ENCODE assay signal across 9 cellular contexts in the genomic region with DNA sequence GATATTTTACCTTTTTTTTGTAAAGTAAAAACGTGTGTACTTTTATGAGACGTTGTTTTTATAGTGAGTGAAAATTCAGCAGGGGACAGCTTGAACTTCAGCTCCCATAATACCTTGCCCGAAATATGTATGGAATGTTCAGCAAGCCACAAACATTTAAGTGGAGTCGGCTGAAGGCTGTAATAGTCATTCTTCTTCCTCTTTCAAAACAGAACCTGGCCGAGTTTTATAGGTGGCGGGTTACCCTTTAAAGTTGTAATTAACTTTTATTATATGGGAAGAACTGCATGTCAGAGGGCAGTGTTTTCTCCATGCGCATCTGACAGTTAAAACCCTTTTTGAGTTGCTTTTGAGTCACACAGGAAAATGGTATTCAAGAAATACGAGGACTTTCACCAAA. TPM values are rescaled to one million over a fixed set of nuclear protein-coding genes. Genes with fewer than 3 reads are reported as not detected.
DNase-seq lines count a peak whose midpoint lies in the region; ATAC-seq and TF ChIP-seq lines count a peak whose summit lies in the region.
"Had no signal": no experiment of that assay in that cellular context is flagged by ENCODE, and none has a peak within 500 bp of the region (broad histone marks: within the 10 kb centered on the region; RNA-seq: fewer than 3 reads in every experiment).

No MANE protein-coding gene starts in this region.

- no peak overlapping the region for H3K4me3 Mint-ChIP-seq in activated T-cell treated with anti-CD3 and anti-CD28 coated beads, Interleukin-2, amount 50 U/mL, for 24 hours

- H3K9me3 ChIP-seq in SJCRH30 (replicated peaks) (no peaks in the 10 kb centered on the region), gastroesophageal sphincter (no peaks in the 10 kb centered on the region), thoracic aorta (no peaks in the 10 kb centered on the region)

- TF ChIP-seq CTCF in gastroesophageal sphincter (IDR thresholded peaks at IDR 0.05): no peak
- no peak for TF ChIP-seq CTCF in thoracic aorta (IDR thresholded peaks at IDR 0.05)

- no peaks in the 10 kb centered on the region for H3K27me3 ChIP-seq in SJCRH30
- H3K27me3 ChIP-seq in gastroesophageal sphincter: no peaks in the 10 kb centered on the region
- H3K27me3 ChIP-seq in thoracic aorta (replicated peaks; ENCODE audit: insufficient read depth): no peaks in the 10 kb centered on the region

- ATAC-seq in gastroesophageal sphincter (no peak), thoracic aorta (ENCODE audit: insufficient number of reproducible peaks, low FRiP score, low read depth) (no peak), GM21723 (IDR thresholded peaks at IDR 0.05; ENCODE audit: unreplicated experiment) (no peak)

- no peak overlapping the region for H3K27ac Mint-ChIP-seq in activated T-cell treated with anti-CD3 and anti-CD28 coated beads, Interleukin-2, amount 50 U/mL, for 24 hours

- H3K27me3 Mint-ChIP-seq in activated T-cell treated with anti-CD3 and anti-CD28 coated beads, Interleukin-2, amount 50 U/mL, for 24 hours: peaks cover 29% of the 10 kb centered on the region

- no peak for TF ChIP-seq POLR2A in gastroesophageal sphincter (IDR thresholded peaks at IDR 0.05)

- H3K4me1 Mint-ChIP-seq in activated T-cell treated with anti-CD3 and anti-CD28 coated beads, Interleukin-2, amount 50 U/mL, for 24 hours (ENCODE audit: low read depth): peaks cover 23% of the 10 kb centered on the region

- 0 out of 2 replicates have a peak, but pooled peaks cover under 1% of the 10 kb centered on the region for H3K36me3 ChIP-seq in SJCRH30
- H3K36me3 ChIP-seq in gastroesophageal sphincter: no peaks in the 10 kb centered on the region
- H3K36me3 ChIP-seq in thoracic aorta: no peaks in the 10 kb centered on the region

- no peaks in the 10 kb centered on the region for H3K36me3 Mint-ChIP-seq in activated T-cell treated with anti-CD3 and anti-CD28 coated beads, Interleukin-2, amount 50 U/mL, for 24 hours (ENCODE audit: low read depth)

- H3K27ac ChIP-seq in SJCRH30 (peak overlapping the region; percentile 36), gastroesophageal sphincter (peak overlapping the region; percentile 89 to 95 (median 92)), thoracic aorta (peak overlapping the region in 1 of 2 donors; percentile 83)

- peaks cover 11% of the 10 kb centered on the region; the same call in 1 of the 2 replicates for H3K4me1 ChIP-seq in SJCRH30
- H3K4me1 ChIP-seq in gastroesophageal sphincter: peaks cover 6 to 65% (median 23%) of the 10 kb centered on the region in 3 donors
- peaks cover 16 to 34% of the 10 kb centered on the region in 2 donors for H3K4me1 ChIP-seq in thoracic aorta (ENCODE audit: control insufficient read depth in 1 of 2, low read depth in 2 of 2)

- WGBS in gastroesophageal sphincter (ENCODE audit: low coverage in 1 of 2), 2 donors: 28 to 44% methylated on average over 8 of the region's 8 CpGs

- no peak for TF ChIP-seq EP300 in gastroesophageal sphincter (IDR thresholded peaks at IDR 0.05)

- H3K9me3 Mint-ChIP-seq in activated T-cell treated with anti-CD3 and anti-CD28 coated beads, Interleukin-2, amount 50 U/mL, for 24 hours: no peaks in the 10 kb centered on the region

- peak overlapping the region; percentile 40 for H3K4me3 ChIP-seq in SJCRH30
- peak overlapping the region in 1 of 2 donors; percentile 65 for H3K4me3 ChIP-seq in gastroesophageal sphincter
- peak overlapping the region; percentile 77 for H3K4me3 ChIP-seq in thoracic aorta

- peak; percentile 25 for DNase-seq in NCI-H748 (lab: John Stamatoyannopoulos, UW; ENCODE audit: unreplicated experiment)
- no peak for DNase-seq in NCI-H748 treated with DMSO at 0.1 percent for 48 hours (lab: John Stamatoyannopoulos, UW)
- DNase-seq in SJCRH30: peak; percentile 31 to 66
- DNase-seq in thoracic aorta (ENCODE audit: low spot score): no peak
- no peak for DNase-seq in activated T-cell treated with anti-CD3 and anti-CD28 coated beads, Interleukin-2, amount 50 U/mL, for 24 hours
- DNase-seq in HK-2 (ENCODE audit: unreplicated experiment): no peak

RNA-seq across cellular contexts. Expression of gene CLDN34, which starts 50.7 kb away (rescaled TPM):
- not detected in 2 replicates for total RNA-seq in SJCRH30 (2014; rRNA removed; shearing (Covaris generic))
- total RNA-seq in gastroesophageal sphincter: not detected
- total RNA-seq in thoracic aorta: not detected
- total RNA-seq: subcutaneous adipose tissue had no signal

Comparison
In these comparisons a context has a peak if more than half of its experiments do, and no peak if none do; other contexts are left out.
1. DNase-seq: peak in NCI-H748 (single experiment) and SJCRH30 (2 of 2); none in NCI-H748 treated with DMSO at 0.1 percent for 48 hours (single experiment), thoracic aorta (single experiment), activated T-cell treated with anti-CD3 and anti-CD28 coated beads, Interleukin-2, amount 50 U/mL, for 24 hours (single experiment) and HK-2 (single experiment).